In the genomic region with DNA sequence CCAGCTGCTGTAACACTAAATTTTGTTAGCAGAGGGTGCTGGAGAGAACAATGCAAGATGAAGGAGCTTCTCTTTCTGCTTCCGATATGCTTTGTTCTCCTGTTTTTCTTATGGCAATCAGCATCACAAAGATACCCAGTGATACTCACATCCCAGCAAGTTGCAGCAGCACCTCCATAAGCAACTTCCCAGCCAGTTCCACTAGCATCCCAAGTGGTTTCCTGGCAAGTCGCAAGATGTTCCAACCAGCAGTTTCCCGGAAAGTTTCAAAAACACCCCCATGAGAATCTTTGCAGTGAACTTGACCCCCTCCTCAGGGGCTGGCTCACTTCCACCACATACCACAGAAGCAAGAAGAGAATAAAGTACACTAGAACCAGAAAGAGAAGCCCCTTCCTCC, we compare ENCODE assay signal across 19 cellular contexts.
DNase-seq lines count a peak whose midpoint lies in the region; ATAC-seq, FAIRE-seq and TF ChIP-seq lines count a peak whose summit lies in the region.
"Had no signal": no experiment of that assay in that cellular context is flagged by ENCODE, and none has a peak within 500 bp of the region (broad histone marks: within the 10 kb centered on the region; RNA-seq: fewer than 3 reads in every experiment).

No MANE protein-coding gene starts in this region.

- DNase-seq in Right ventricle myocardium inferior (ENCODE audit: missing footprints) (no peak), cardiac septum (ENCODE audit: low spot score) (no peak), fibroblast of pulmonary artery (ENCODE audit: low read depth) (peak; percentile 25), mesenchymal stem cell (no peak), testis (peak; percentile 47), NCI-H2081 (lab: John Stamatoyannopoulos, UW) (no peak), SHP77 treated with DMSO at 0.1 percent for 48 hours (lab: John Stamatoyannopoulos, UW) (no peak), small intestine (no peak)
- DNase-seq: activated CD4-positive, alpha-beta T cell treated with anti-CD3 and anti-CD28 coated beads, Interleukin-2, amount 50 U/mL, for 48 hours; activated CD8-positive, alpha-beta memory T cell treated with anti-CD3 and anti-CD28 coated beads, Interleukin-2, amount 50 U/mL, for 48 hours; activated effector memory CD4-positive, alpha-beta T cell treated with Interleukin-2 at 50 U/mL for 16 hours; adrenal gland; DMS79 treated with DMSO at 0.1 percent for 48 hours; glutamatergic neuron; NCI-H1694; NCI-H774; stimulated activated CD4-positive, alpha-beta T cell treated with anti-CD3 and anti-CD28 coated beads, Interleukin-15, amount 100 ng/mL, for 24 hours; stimulated activated CD8-positive, alpha-beta memory T cell treated with anti-CD3 and anti-CD28 coated beads, Interleukin-4, amount 100 ng/mL, for 48 hours; T-helper 9 cell had no signal

- no peak overlapping the region for H3K27ac ChIP-seq in mesenchymal stem cell (ENCODE audit: low read length, poor library complexity, severe bottlenecking)
- H3K27ac ChIP-seq in testis = no peak overlapping the region
- no peak overlapping the region for H3K27ac ChIP-seq in small intestine (ENCODE audit: low read depth in 1 of 2, low read length in 1 of 2)
- H3K27ac ChIP-seq: adrenal gland had no signal

- peak overlapping the region in 1 of 2 experiments; percentile 15 for H3K14ac ChIP-seq in mesenchymal stem cell (ENCODE audit: low read length in 2 of 2)

- H2BK5ac ChIP-seq in mesenchymal stem cell (ENCODE audit: low read depth, low read length, poor library complexity, severe bottlenecking) = no peak overlapping the region

- peak overlapping the region in 1 of 2 experiments; percentile 8 for H3K18ac ChIP-seq in mesenchymal stem cell (ENCODE audit: low read depth in 1 of 2, low read length in 2 of 2)

- H3K23ac ChIP-seq in mesenchymal stem cell (ENCODE audit: low read length in 2 of 2) = no peak overlapping the region

- H2BK12ac ChIP-seq in mesenchymal stem cell (ENCODE audit: low read length in 2 of 2) = no peak overlapping the region

- H3K4ac ChIP-seq in mesenchymal stem cell (ENCODE audit: low read depth in 1 of 2, low read length in 2 of 2) = no peak overlapping the region

- no peaks in the 10 kb centered on the region for H3K9me3 ChIP-seq in mesenchymal stem cell (ENCODE audit: control insufficient read depth, low read length)
- H3K9me3 ChIP-seq in testis = no peaks in the 10 kb centered on the region
- no peaks in the 10 kb centered on the region for H3K9me3 ChIP-seq in small intestine (ENCODE audit: control insufficient read depth, low read depth)
- H3K9me3 ChIP-seq: adrenal gland had no signal

- TF ChIP-seq CTCF in fibroblast of pulmonary artery (IDR thresholded peaks at IDR 0.05; ENCODE audit: low read length, missing control alignments) (no peak), testis (IDR thresholded peaks at IDR 0.05) (no peak)

- WGBS in mesenchymal stem cell = 64% methylated on average over 3 of the region's 3 CpGs
- 29 to 51% methylated on average over 3 of the region's 3 CpGs for WGBS in testis, 2 donors
- 74 to 94% (median 93%) methylated on average over 3 of the region's 3 CpGs for WGBS in small intestine, 3 donors

- intact Hi-C loops in Right ventricle myocardium inferior (cut with DNase I) (no loop called here), cardiac septum (cut with DNase I) (no loop called here), testis (cut with DNase I; ENCODE audit: low total_unique reads) (no loop called here)

- no peak overlapping the region for H2AFZ ChIP-seq in mesenchymal stem cell (ENCODE audit: low read depth, low read length)

- ATAC-seq in Right ventricle myocardium inferior = peak; percentile 56

- H4K8ac ChIP-seq in mesenchymal stem cell (ENCODE audit: low read length) = no peak overlapping the region

- FAIRE-seq in small intestine (lab: Jason Lieb, UNC) = no peak

- H3K79me1 ChIP-seq in mesenchymal stem cell (replicated peaks; ENCODE audit: low read length, poor library complexity, severe bottlenecking) = no peaks in the 10 kb centered on the region

- H3K4me2 ChIP-seq in mesenchymal stem cell (ENCODE audit: low read length, poor library complexity, severe bottlenecking) = no peak overlapping the region

- H3K4me3 ChIP-seq in fibroblast of pulmonary artery (replicated peaks; ENCODE audit: low read depth, low read length) (no peak overlapping the region), mesenchymal stem cell (ENCODE audit: insufficient read depth in 1 of 2, low read depth in 1 of 2, low read length in 2 of 2) (peak overlapping the region in 1 of 2 experiments; percentile 58), testis (no peak overlapping the region), small intestine (ENCODE audit: low read depth in 1 of 2, low read length in 2 of 2) (no peak overlapping the region)
- H3K4me3 ChIP-seq: adrenal gland had no signal

- TF ChIP-seq POLR2A in testis (IDR thresholded peaks at IDR 0.05) = no peak

- H2BK15ac ChIP-seq in mesenchymal stem cell (ENCODE audit: low read depth, poor library complexity, severe bottlenecking) = no peak overlapping the region

- no peak overlapping the region for H2BK120ac ChIP-seq in mesenchymal stem cell (ENCODE audit: low read depth, low read length)

- H4K91ac ChIP-seq in mesenchymal stem cell (ENCODE audit: low read length) = no peak overlapping the region

- no peaks in the 10 kb centered on the region for H3K4me1 ChIP-seq in mesenchymal stem cell (ENCODE audit: control insufficient read depth, insufficient read depth, low read depth, low read length)
- no peaks in the 10 kb centered on the region for H3K4me1 ChIP-seq in testis
- H3K4me1 ChIP-seq in small intestine (ENCODE audit: control insufficient read depth in 2 of 2, insufficient read depth in 1 of 2, low read depth in 1 of 2, low read length in 1 of 2) = no peaks in the 10 kb centered on the region

- no peaks in the 10 kb centered on the region for H3K36me3 ChIP-seq in mesenchymal stem cell (ENCODE audit: control insufficient read depth in 1 of 2, insufficient read depth in 2 of 2, low read depth in 1 of 2, low read length in 2 of 2)
- no peaks in the 10 kb centered on the region for H3K36me3 ChIP-seq in testis (ENCODE audit: low read depth, missing control alignments)
- no peaks in the 10 kb centered on the region for H3K36me3 ChIP-seq in small intestine (ENCODE audit: control insufficient read depth in 2 of 2, insufficient read depth in 2 of 2, low read length in 2 of 2)
- H3K36me3 ChIP-seq: adrenal gland had no signal

- peak overlapping the region; percentile 11 for H3K9ac ChIP-seq in mesenchymal stem cell (ENCODE audit: low read length)

- no peak overlapping the region for H2AK5ac ChIP-seq in mesenchymal stem cell (ENCODE audit: low read length, severe bottlenecking)

- H3K27me3 ChIP-seq in mesenchymal stem cell (ENCODE audit: control insufficient read depth in 1 of 2, insufficient read depth in 1 of 2, low read length in 2 of 2) (no peaks in the 10 kb centered on the region), testis (no peaks in the 10 kb centered on the region), small intestine (ENCODE audit: control insufficient read depth in 2 of 2, insufficient read depth in 2 of 2, low read length in 2 of 2) (no peaks in the 10 kb centered on the region)
- H3K27me3 ChIP-seq: adrenal gland had no signal

Comparison
In these comparisons a context has a peak if more than half of its experiments do, and no peak if none do; other contexts are left out.
1. DNase-seq: peak in fibroblast of pulmonary artery (single experiment) and testis (single experiment); none in Right ventricle myocardium inferior (single experiment), cardiac septum (single experiment), mesenchymal stem cell (single experiment), NCI-H2081 (0 of 2), SHP77 treated with DMSO at 0.1 percent for 48 hours (single experiment) and small intestine (single experiment).